In the genomic region with DNA sequence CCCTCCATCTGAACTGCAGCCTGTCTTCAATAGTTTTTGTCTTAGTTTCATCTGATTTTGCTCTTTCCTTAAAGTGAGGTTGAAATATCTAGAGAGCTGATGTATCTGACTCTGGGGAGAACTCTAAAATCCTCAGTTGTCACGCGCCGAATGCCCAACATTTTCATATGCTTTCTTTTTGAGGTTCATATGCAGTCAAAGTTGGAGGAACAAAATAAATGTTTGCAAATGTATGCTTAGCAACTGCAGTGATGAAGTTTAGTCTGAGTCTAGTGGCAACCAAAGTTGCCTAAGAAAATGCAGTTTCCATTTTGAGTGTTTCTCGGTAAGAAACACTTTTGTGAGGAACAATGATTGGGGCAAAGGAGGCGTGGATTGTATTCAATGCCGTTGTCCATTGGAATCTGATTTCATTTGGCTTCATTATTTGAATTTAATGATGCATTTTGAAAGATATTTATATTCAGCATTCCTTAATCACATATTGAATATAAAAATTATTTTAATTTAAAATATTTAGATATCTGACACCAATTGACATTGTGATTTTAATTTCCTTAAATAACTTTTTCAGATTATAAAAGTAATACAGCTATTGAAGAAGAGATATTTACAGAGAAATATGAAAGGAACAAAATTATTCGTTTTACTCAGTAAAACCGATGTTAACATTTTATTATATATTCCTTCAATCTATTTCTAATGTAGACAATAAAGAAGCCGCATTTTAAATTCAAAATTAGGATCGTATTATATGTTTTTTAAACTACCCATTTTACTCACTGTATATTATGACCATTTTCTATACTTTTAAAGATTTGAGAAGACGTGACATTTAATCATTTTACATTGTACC, we compare ENCODE assay signal across 13 cellular contexts.
DNase-seq lines count a peak whose midpoint lies in the region; ATAC-seq, FAIRE-seq and TF ChIP-seq lines count a peak whose summit lies in the region.
"Had no signal": no experiment of that assay in that cellular context is flagged by ENCODE, and none has a peak within 500 bp of the region (broad histone marks: within the 10 kb centered on the region; RNA-seq: fewer than 3 reads in every experiment).

No MANE protein-coding gene starts in this region.

- TF ChIP-seq CTCF in GM12878 (IDR thresholded peaks at IDR 0.05 in 2 of 3, conservative IDR thresholded peaks at IDR 0.05 in 1 of 3; ENCODE audit: control insufficient read depth in 2 of 3, extremely low read depth in 1 of 3, insufficient read depth in 1 of 3, low read depth in 3 of 3, low read length in 3 of 3), result no peak

- TF ChIP-seq RAD21 in GM12878 (IDR thresholded peaks at IDR 0.05; ENCODE audit: insufficient read depth, low read depth, low read length), result no peak

- in situ Hi-C loops in GM12878 (cut with MboI), result no loop called here

- H3K27me3 ChIP-seq in GM12878 (replicated peaks in 1 of 2; ENCODE audit: control insufficient read depth in 2 of 2, insufficient read depth in 2 of 2, low read length in 1 of 2), result no peaks in the 10 kb centered on the region
- no peaks in the 10 kb centered on the region for H3K27me3 ChIP-seq in layer of hippocampus (ENCODE audit: control insufficient read depth, insufficient read depth, low read length)
- H3K27me3 ChIP-seq: upper lobe of left lung had no signal

- no peak for TF ChIP-seq EP300 in GM12878 (IDR thresholded peaks at IDR 0.05; ENCODE audit: borderline replicate concordance in 1 of 2, control insufficient read depth in 1 of 2, low read depth in 2 of 2, low read length in 2 of 2)

- intact Hi-C loops in GM12878 (cut with micrococcal nuclease; ENCODE audit: unreplicated experiment), result loop anchor here (2.0 kb wide), 2 partner anchors 35 to 91 kb away; no protein-coding TSS in a partner anchor

- H3K27ac ChIP-seq in GM12878 (ENCODE audit: control insufficient read depth, insufficient read depth) (no peak overlapping the region; the same call in 1 of the 2 replicates), layer of hippocampus (ENCODE audit: low read depth, low read length) (peak overlapping the region; percentile 24), urinary bladder (ENCODE audit: low read depth) (peak overlapping the region; percentile 39)

- 0 out of 2 replicates have a peak overlapping the region, but pooled peaks have one; percentile 7 for H3K4me3 ChIP-seq in GM12878
- no peak overlapping the region for H3K4me3 ChIP-seq in urinary bladder (ENCODE audit: low read depth, low read length)
- H3K4me3 ChIP-seq: upper lobe of left lung had no signal

- no peaks in the 10 kb centered on the region; the same call in 1 of the 2 replicates for H3K79me2 ChIP-seq in GM12878 (ENCODE audit: control insufficient read depth, insufficient read depth, low read length)

- TSS peak; percentile 77 for BruUV-seq in GM12878 (replicated peaks; lab: Mats Ljungman, UMichigan)

- H3K4me1 ChIP-seq in GM12878 (ENCODE audit: control insufficient read depth, insufficient read depth, low read length) (peaks cover 19% of the 10 kb centered on the region), urinary bladder (ENCODE audit: insufficient read depth) (no peaks in the 10 kb centered on the region)

- RAD21 ChIA-PET in GM12878 (lab: Charles Lee; ENCODE audit: unreplicated experiment), result interaction anchor here (0.8 to 3.0 kb wide), 6 partner anchors 20 to 303 kb away, joined by 3 to 10 read pairs (median 3); a partner anchor contains a TSS

- no peak for TF ChIP-seq POLR2A in GM12878 (IDR thresholded peaks at IDR 0.05; ENCODE audit: low read depth, low read length)
- no peak for TF ChIP-seq POLR2A in GM18505 (IDR thresholded peaks at IDR 0.05; ENCODE audit: borderline replicate concordance, extremely low read depth, insufficient read depth, insufficient read length)

- no peak overlapping the region for H3K9ac ChIP-seq in GM12878 (ENCODE audit: control insufficient read depth, insufficient read depth, low read length)

- SMC1A ChIA-PET in GM12878 (lab: Charles Lee; ENCODE audit: uncharacterized antibody, unreplicated experiment), result interaction anchor here (0.9 to 6.5 kb wide), 13 partner anchors 13 to 122 kb away, joined by 3 to 43 read pairs (median 4); a partner anchor contains a TSS

- no peak overlapping the region for H2AFZ ChIP-seq in GM12878 (ENCODE audit: control insufficient read depth, low read depth, low read length)

- POLR2A ChIA-PET in GM12878 (lab: Charles Lee), result interaction anchor here (0.6 to 1.0 kb wide), 3 partner anchors 13 to 122 kb away, joined by 3 to 5 read pairs (median 3); no protein-coding TSS in a partner anchor

- H4K20me1 ChIP-seq in GM12878 (ENCODE audit: control insufficient read depth, insufficient read depth), result no peaks in the 10 kb centered on the region; the same call in 1 of the 2 replicates

- ATAC-seq in GM12878, result no peak
- no peak for ATAC-seq in GM18505 (IDR thresholded peaks at IDR 0.05; ENCODE audit: unreplicated experiment)

- DNase-seq in NCI-H345 treated with DMSO at 0.1 percent for 48 hours (lab: John Stamatoyannopoulos, UW; ENCODE audit: unreplicated experiment), result peak; percentile 47
- DNase-seq in NCI-H345 (lab: John Stamatoyannopoulos, UW), result no peak
- no peak for DNase-seq in GM12878 (ENCODE audit: low read depth, low spot score)
- no peak for DNase-seq in C1 segment of cervical spinal cord (lab: John Stamatoyannopoulos, UW)
- DNase-seq in stimulated activated naive CD4-positive, alpha-beta T cell treated with Interleukin-2 at 50 U/mL for 16 hours (lab: John Stamatoyannopoulos, UW), result no peak
- DNase-seq: activated T-cell treated with anti-CD3 and anti-CD28 coated beads for 4 hours, GDM1, glutamatergic neuron, NCI-H524, upper lobe of left lung had no signal

- H3K9me3 ChIP-seq in GM12878 (replicated peaks; ENCODE audit: control insufficient read depth, insufficient read depth, low read length), result no peaks in the 10 kb centered on the region
- H3K9me3 ChIP-seq: upper lobe of left lung had no signal

- CTCF ChIA-PET in GM12878 (lab: Yijun Ruan, JAX), result interaction anchor here (1.0 to 3.2 kb wide), 5 partner anchors 35 to 303 kb away, joined by 3 to 25 read pairs (median 6); no protein-coding TSS in a partner anchor

- WGBS in GM12878 (ENCODE audit: insufficient coverage, insufficient replicate concordance, low lambda C conversion rate, missing lambda C conversion rate), result 92% methylated on average over 11 of the region's 11 CpGs
- 78% methylated on average over 11 of the region's 11 CpGs for whole genome bisulfite sequencing in urinary bladder

- FAIRE-seq in GM12878 (lab: Jason Lieb, UNC), result no peak

- no peaks in the 10 kb centered on the region for H3K36me3 ChIP-seq in GM12878 (ENCODE audit: control insufficient read depth in 2 of 2, insufficient read depth in 2 of 2, low read length in 1 of 2)
- no peaks in the 10 kb centered on the region for H3K36me3 ChIP-seq in urinary bladder (ENCODE audit: insufficient read depth)
- H3K36me3 ChIP-seq: upper lobe of left lung had no signal

- peak overlapping the region; percentile 74 for H3K4me2 ChIP-seq in GM12878 (ENCODE audit: control insufficient read depth, insufficient read depth)

TF ChIP-seq in GM12878, 131 proteins besides CTCF, POLR2A, EP300 and RAD21 (continues in another document):
- TF ChIP-seq, protein P1, sequence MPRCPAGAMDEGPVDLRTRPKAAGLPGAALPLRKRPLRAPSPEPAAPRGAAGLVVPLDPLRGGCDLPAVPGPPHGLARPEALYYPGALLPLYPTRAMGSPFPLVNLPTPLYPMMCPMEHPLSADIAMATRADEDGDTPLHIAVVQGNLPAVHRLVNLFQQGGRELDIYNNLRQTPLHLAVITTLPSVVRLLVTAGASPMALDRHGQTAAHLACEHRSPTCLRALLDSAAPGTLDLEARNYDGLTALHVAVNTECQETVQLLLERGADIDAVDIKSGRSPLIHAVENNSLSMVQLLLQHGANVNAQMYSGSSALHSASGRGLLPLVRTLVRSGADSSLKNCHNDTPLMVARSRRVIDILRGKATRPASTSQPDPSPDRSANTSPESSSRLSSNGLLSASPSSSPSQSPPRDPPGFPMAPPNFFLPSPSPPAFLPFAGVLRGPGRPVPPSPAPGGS (IDR thresholded peaks at IDR 0.05; ENCODE audit: borderline replicate concordance, insufficient read depth, low read depth, low read length, poor library complexity, severe bottlenecking), result no peak
- TF ChIP-seq MTA3 (IDR thresholded peaks at IDR 0.05; ENCODE audit: borderline replicate concordance, low read length) (no peak; the same call in 1 of the 2 replicates), SREBF1 (IDR thresholded peaks at IDR 0.05; ENCODE audit: low read length) (no peak)
- TF ChIP-seq, protein P2, sequence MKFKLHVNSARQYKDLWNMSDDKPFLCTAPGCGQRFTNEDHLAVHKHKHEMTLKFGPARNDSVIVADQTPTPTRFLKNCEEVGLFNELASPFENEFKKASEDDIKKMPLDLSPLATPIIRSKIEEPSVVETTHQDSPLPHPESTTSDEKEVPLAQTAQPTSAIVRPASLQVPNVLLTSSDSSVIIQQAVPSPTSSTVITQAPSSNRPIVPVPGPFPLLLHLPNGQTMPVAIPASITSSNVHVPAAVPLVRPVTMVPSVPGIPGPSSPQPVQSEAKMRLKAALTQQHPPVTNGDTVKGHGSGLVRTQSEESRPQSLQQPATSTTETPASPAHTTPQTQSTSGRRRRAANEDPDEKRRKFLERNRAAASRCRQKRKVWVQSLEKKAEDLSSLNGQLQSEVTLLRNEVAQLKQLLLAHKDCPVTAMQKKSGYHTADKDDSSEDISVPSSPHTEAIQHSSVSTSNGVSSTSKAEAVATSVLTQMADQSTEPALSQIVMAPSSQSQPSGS (IDR thresholded peaks at IDR 0.05; ENCODE audit: low read length), result no peak
- TF ChIP-seq, protein P3, sequence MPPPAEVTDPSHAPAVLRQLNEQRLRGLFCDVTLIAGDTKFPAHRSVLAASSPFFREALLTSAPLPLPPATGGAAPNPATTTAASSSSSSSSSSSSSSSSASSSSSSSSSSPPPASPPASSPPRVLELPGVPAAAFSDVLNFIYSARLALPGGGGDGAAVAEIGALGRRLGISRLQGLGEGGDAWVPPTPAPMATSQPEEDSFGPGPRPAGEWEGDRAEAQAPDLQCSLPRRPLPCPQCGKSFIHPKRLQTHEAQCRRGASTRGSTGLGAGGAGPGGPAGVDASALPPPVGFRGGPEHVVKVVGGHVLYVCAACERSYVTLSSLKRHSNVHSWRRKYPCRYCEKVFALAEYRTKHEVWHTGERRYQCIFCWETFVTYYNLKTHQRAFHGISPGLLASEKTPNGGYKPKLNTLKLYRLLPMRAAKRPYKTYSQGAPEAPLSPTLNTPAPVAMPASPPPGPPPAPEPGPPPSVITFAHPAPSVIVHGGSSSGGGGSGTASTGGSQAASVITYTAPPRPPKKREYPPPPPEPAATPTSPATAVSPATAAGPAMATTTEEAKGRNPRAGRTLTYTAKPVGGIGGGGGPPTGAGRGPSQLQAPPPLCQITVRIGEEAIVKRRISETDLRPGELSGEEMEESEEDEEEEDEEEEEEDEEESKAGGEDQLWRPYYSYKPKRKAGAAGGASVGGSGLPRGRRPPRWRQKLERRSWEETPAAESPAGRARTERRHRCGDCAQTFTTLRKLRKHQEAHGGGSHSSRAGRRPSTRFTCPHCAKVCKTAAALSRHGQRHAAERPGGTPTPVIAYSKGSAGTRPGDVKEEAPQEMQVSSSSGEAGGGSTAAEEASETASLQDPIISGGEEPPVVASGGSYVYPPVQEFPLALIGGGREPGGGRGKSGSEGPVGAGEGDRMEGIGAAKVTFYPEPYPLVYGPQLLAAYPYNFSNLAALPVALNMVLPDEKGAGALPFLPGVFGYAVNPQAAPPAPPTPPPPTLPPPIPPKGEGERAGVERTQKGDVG (CRISPR knock-in tag; IDR thresholded peaks at IDR 0.05), result no peak
